8 cellular contexts compared by ENCODE assay signal in genomic region chr9:124852829-124853531, GRCh38. TPM values are rescaled to one million over a fixed set of nuclear protein-coding genes. Genes with fewer than 3 reads are reported as not detected.
DNase-seq lines count a peak whose midpoint lies in the region; ATAC-seq and TF ChIP-seq lines count a peak whose summit lies in the region.

WDR38 (plus strand) TSS chr9:124853460; CDS start chr9:124853532, 72 bp downstream.

- no peaks in the 10 kb centered on the region for H3K79me2 ChIP-seq in H9 (ENCODE audit: insufficient read depth, low read length)

- peak within 1 kb of the TSS; percentile 54 for H3K4me2 ChIP-seq in H9 (ENCODE audit: insufficient read depth, insufficient read length, low read length)

- H3K9me3 Mint-ChIP-seq in H9 = no peaks in the 10 kb centered on the region

- H4K20me1 ChIP-seq in H9 (ENCODE audit: control insufficient read depth, insufficient read depth, insufficient read length) = no peaks in the 10 kb centered on the region

- H2BK120ac ChIP-seq in H9 (ENCODE audit: low read depth, low read length, poor library complexity, severe bottlenecking) = no peak within 1 kb of the TSS

- no peaks in the 10 kb centered on the region for H3K27me3 ChIP-seq in H9 (ENCODE audit: insufficient read depth, low read length)

- peak within 1 kb of the TSS; percentile 67 to 81 for H3K4me3 Mint-ChIP-seq in H9

- H3K23ac ChIP-seq in H9 (ENCODE audit: insufficient read length, low read depth, low read length) = no peak within 1 kb of the TSS

- no peak within 1 kb of the TSS for H3T11ph ChIP-seq in H9 (ENCODE audit: low read length)

- no peak within 1 kb of the TSS for H4K8ac ChIP-seq in H9 (replicated peaks; ENCODE audit: insufficient read length, low read depth, low read length)

- H2BK12ac ChIP-seq in H9 (ENCODE audit: insufficient read length, low read depth, low read length) = no peak within 1 kb of the TSS

- no peak within 1 kb of the TSS for H3K9ac ChIP-seq in H9 (ENCODE audit: extremely low read depth, insufficient read length, low read length)

- H2BK20ac ChIP-seq in H9 (ENCODE audit: low read depth, low read length, poor library complexity, severe bottlenecking) = no peak within 1 kb of the TSS

- H3K4me1 ChIP-seq in H9 (ENCODE audit: insufficient read depth, low read length) = peaks cover 3% of the 10 kb centered on the region; the same call in 1 of the 2 replicates

- ATAC-seq in HG03565 (IDR thresholded peaks at IDR 0.05; ENCODE audit: unreplicated experiment) = no peak

- no peaks in the 10 kb centered on the region for H3K79me1 ChIP-seq in H9 (ENCODE audit: insufficient read depth, low read depth, low read length, poor library complexity, severe bottlenecking)

- H3K14ac ChIP-seq in H9 (ENCODE audit: insufficient read depth, low read length) = peak within 1 kb of the TSS; percentile 49; the same call in 1 of the 2 replicates

- no peak within 1 kb of the TSS for H2BK15ac ChIP-seq in H9 (ENCODE audit: low read depth, low read length)

- no peak within 1 kb of the TSS for H2BK5ac ChIP-seq in H9 (ENCODE audit: insufficient read length, low read length)

- no peak within 1 kb of the TSS for H4K5ac ChIP-seq in H9 (ENCODE audit: insufficient read length, low read depth, low read length)

- H3K23me2 ChIP-seq in H9 (ENCODE audit: insufficient read length, low read depth, low read length, poor library complexity, severe bottlenecking) = peaks cover 3% of the 10 kb centered on the region

- DNase-seq in ELR (ENCODE audit: low read depth) = peak; percentile 87
- DNase-seq in H9 = peak; percentile 88
- DNase-seq in NCI-H1048 (lab: John Stamatoyannopoulos, UW) = peak; percentile 23
- DNase-seq in T1000 (lab: John Stamatoyannopoulos, UW) = peak; percentile 76
- peak; percentile 89 for DNase-seq in astrocyte of the hippocampus (ENCODE audit: low read depth, low spot score)
- DNase-seq in hypothalamus (lab: John Stamatoyannopoulos, UW) = peak in 47 of 51 donors; percentile 13 to 85 (median 60)
- no peak for DNase-seq in retinal pigment epithelial cell (ENCODE audit: low read depth)

- peak within 1 kb of the TSS in 1 of 3 experiments; percentile 59; a peak in 1 of 7 replicates for H3K27ac Mint-ChIP-seq in H9

- H3K36me3 Mint-ChIP-seq in H9 (ENCODE audit: insufficient read depth in 1 of 3, low read depth in 3 of 3) = peaks cover 9 to 14% (median 12%) of the 10 kb centered on the region in 3 experiments; a peak in 6 of 7 replicates

- no peaks in the 10 kb centered on the region for H3K9me3 ChIP-seq in H9 (ENCODE audit: control insufficient read depth, low read depth, low read length)

- H3K18ac ChIP-seq in H9 (ENCODE audit: insufficient read length, low read depth, low read length) = no peak within 1 kb of the TSS

- peaks cover 7 to 15% of the 10 kb centered on the region in 2 experiments for H3K4me1 Mint-ChIP-seq in H9

- no peak within 1 kb of the TSS for H4K91ac ChIP-seq in H9 (ENCODE audit: insufficient read length, low read depth, low read length)

- no peak within 1 kb of the TSS for H2AK5ac ChIP-seq in H9 (ENCODE audit: insufficient read length, low read length)

- H2AFZ ChIP-seq in H9 (ENCODE audit: low read length) = no peak within 1 kb of the TSS

- peak within 1 kb of the TSS; percentile 45 for H3K4me3 ChIP-seq in retinal pigment epithelial cell (ENCODE audit: low read length)

- TF ChIP-seq CTCF in H9 (conservative IDR thresholded peaks at IDR 0.05) (peak; percentile 100), retinal pigment epithelial cell (conservative IDR thresholded peaks at IDR 0.05; ENCODE audit: low read depth, low read length) (no peak)

- H3K56ac ChIP-seq in H9 (ENCODE audit: insufficient read length, low read depth, low read length) = no peak within 1 kb of the TSS

- no peak within 1 kb of the TSS for H3K4ac ChIP-seq in H9 (ENCODE audit: low read depth, low read length)

- no peaks in the 10 kb centered on the region; the same call in 1 of the 2 replicates for H3K27me3 Mint-ChIP-seq in H9 (ENCODE audit: low read depth)

- WGBS in H9 (ENCODE audit: extremely low coverage, insufficient read length, low lambda C conversion rate) = no CpG with 5 or more reads among the region's 51 CpGs

- H3K27ac ChIP-seq in H9 (ENCODE audit: insufficient read length, low read depth, low read length) = no peak within 1 kb of the TSS

RNA-seq across cellular contexts. Expression of gene WDR38, which starts in this region (rescaled TPM):
- total RNA-seq in H9 (2021) = not detected in 2 replicates

Comparison
In these comparisons a context has a peak if more than half of its experiments do, and no peak if none do; other contexts are left out.
1. Peak in DNase-seq and H3K4me2 ChIP-seq in H9; RNA of the gene not detected or under 1 TPM.